Comparison of ENCODE assay signal across 3 cellular contexts in genomic region chr3:170233532-170233931, GRCh38.
A peak's percentile ranks its signal among the peaks of the same experiment; 100 is the strongest.
TF ChIP-seq lines count a peak whose summit lies in the region.

No MANE protein-coding gene starts in this region.

TF ChIP-seq in SK-N-SH treated with all-trans-retinoic acid at 6 μM for 48 hours, 23 proteins besides CTCF, POLR2A, EP300 and RAD21 (continued from another document):
- no peak for TF ChIP-seq CSRNP3 (CRISPR knock-in tag; IDR thresholded peaks at IDR 0.05)

TF ChIP-seq in SK-N-SH, 30 proteins besides CTCF, POLR2A, EP300 and RAD21 (continued from another document):
- TF ChIP-seq POLR2AphosphoS5 (IDR thresholded peaks at IDR 0.05; ENCODE audit: low read depth, low read length) (no peak), YY1 (IDR thresholded peaks at IDR 0.05; ENCODE audit: low read depth) (no peak)

TF ChIP-seq in K562, 482 proteins besides CTCF, POLR2A, EP300 and RAD21 (continued from another document):
- TF ChIP-seq CEBPG (CRISPR knock-in tag; IDR thresholded peaks at IDR 0.05): peak; percentile 29; the same call in 1 of the 2 replicates
- peak in 1 of 2 experiments; percentile 60; a peak in 3 of 4 replicates for TF ChIP-seq CEBPG (tag; conservative IDR thresholded peaks at IDR 0.05 in 1 of 2, IDR thresholded peaks at IDR 0.05 in 1 of 2)
- TF ChIP-seq STAT5A (IDR thresholded peaks at IDR 0.05; ENCODE audit: borderline replicate concordance, low read length): no peak
- TF ChIP-seq LCOR (CRISPR knock-in tag; IDR thresholded peaks at IDR 0.05): no peak
- TF ChIP-seq ARID1B (IDR thresholded peaks at IDR 0.05): peak; percentile 21; the same call in 1 of the 2 replicates
- TF ChIP-seq ZBTB40 (IDR thresholded peaks at IDR 0.05): peak; percentile 44; the same call in 1 of the 2 replicates
- no peak for TF ChIP-seq ZBTB40 (CRISPR knock-in tag; IDR thresholded peaks at IDR 0.05)
- TF ChIP-seq TRIM24 (IDR thresholded peaks at IDR 0.05): peak in 1 of 2 experiments; percentile 45; a peak in 1 of 4 replicates
